Comparison of ENCODE assay signal across 8 cellular contexts in the genomic region with DNA sequence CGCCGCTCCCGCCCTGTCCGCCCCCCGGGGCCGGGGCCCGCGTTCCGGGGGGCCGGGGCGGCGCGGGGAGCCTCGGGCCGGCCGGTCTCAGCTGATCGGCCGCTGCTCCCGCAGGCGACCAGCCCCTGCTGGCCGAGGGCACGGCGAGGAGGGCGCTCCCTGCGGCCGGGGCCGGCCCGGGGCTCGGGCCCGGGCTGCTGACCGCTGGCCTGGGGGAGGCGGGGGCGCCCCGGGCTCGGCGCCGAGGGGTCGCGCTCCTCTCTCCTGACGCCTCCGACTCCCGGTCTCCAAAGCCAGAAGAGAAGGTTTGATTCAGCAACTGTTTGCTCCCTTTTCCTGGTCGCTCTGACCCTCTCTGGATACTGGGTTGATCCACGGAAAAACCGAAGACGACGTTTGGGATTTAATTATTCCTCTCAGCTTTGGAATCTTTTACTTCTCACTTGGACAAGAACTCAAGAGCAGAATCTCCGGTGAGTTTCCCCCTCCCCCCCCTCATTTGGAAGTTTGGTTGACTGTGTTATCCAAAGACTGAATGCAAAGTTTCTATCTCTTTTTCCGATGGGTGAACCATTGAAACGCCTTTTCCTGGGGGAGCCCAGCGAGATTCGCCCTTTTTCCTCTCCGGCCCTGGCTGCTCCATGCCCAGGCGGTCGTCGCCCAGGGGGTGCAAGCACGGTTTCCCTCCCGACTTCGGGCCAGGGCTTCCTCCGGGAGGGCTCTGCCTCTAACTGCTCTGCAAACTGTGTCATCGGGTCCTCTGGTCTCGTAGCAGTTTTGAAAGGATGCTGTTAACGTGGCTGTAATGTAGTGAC. TPM values are rescaled to one million over a fixed set of nuclear protein-coding genes. Genes with fewer than 3 reads are reported as not detected.
DNase-seq lines count a peak whose midpoint lies in the region; ATAC-seq, FAIRE-seq and TF ChIP-seq lines count a peak whose summit lies in the region.

No MANE protein-coding gene starts in this region.

- H2AFZ ChIP-seq in MM.1S (ENCODE audit: low read length), result 0 out of 2 replicates have a peak overlapping the region, but pooled peaks have one; percentile 40

- H3K4me2 ChIP-seq in MM.1S (ENCODE audit: low read depth, low read length), result peak overlapping the region; percentile 64

- no peak for FAIRE-seq in pancreas (lab: Jason Lieb, UNC)

- no peaks in the 10 kb centered on the region for H3K36me3 Mint-ChIP-seq in glutamatergic neuron (ENCODE audit: unreplicated experiment)

- H3K27me3 Mint-ChIP-seq in glutamatergic neuron (ENCODE audit: unreplicated experiment), result peaks cover 7% of the 10 kb centered on the region

- H3K4me1 ChIP-seq in MM.1S (ENCODE audit: low read length), result peaks cover 13% of the 10 kb centered on the region
- peaks cover 4 to 14% (median 5%) of the 10 kb centered on the region in 3 donors for H3K4me1 ChIP-seq in pancreas

- WGBS in pancreas, 2 donors, result 0% methylated on average over 41 to 63 of the region's 63 CpGs

- H3K9me3 ChIP-seq in MM.1S (replicated peaks; ENCODE audit: insufficient read depth, low read length) (no peaks in the 10 kb centered on the region), pancreas (no peaks in the 10 kb centered on the region)

- H3K27me3 ChIP-seq in MM.1S (replicated peaks; ENCODE audit: insufficient read depth, low read length) (no peaks in the 10 kb centered on the region), pancreas (no peaks in the 10 kb centered on the region)

- peak overlapping the region; percentile 89 for H3K27ac Mint-ChIP-seq in glutamatergic neuron (ENCODE audit: unreplicated experiment)

- 0 out of 2 replicates have a peak, but pooled peaks cover 4% of the 10 kb centered on the region for H4K20me1 ChIP-seq in MM.1S (ENCODE audit: insufficient read depth, low read length)

- no peaks in the 10 kb centered on the region for H3K9me2 ChIP-seq in MM.1S (replicated peaks; ENCODE audit: insufficient read depth, low read length)

- H3K79me2 ChIP-seq in MM.1S (ENCODE audit: low read length), result peaks cover 54% of the 10 kb centered on the region

- peaks cover 7% of the 10 kb centered on the region for H3K9me3 Mint-ChIP-seq in glutamatergic neuron (ENCODE audit: unreplicated experiment)

- DNase-seq in NCI-H1105 treated with DMSO at 0.1 percent for 48 hours (lab: John Stamatoyannopoulos, UW) (peak; percentile 11), NCI-H1105 (lab: John Stamatoyannopoulos, UW) (no peak), MM.1S (peak; percentile 29), glutamatergic neuron (peak; percentile 61), pancreas (peak; percentile 16 to 75 (median 44)), LoVo (ENCODE audit: low spot score) (no peak)
- DNase-seq in activated T-helper 9 cell treated with anti-CD3 and anti-CD28 coated beads, Interleukin-2, amount 50 U/mL, for 16 hours (ENCODE audit: low read depth), result peak; percentile 3

- H3K36me3 ChIP-seq in MM.1S (replicated peaks; ENCODE audit: insufficient read depth, low read length), result no peaks in the 10 kb centered on the region
- no peaks in the 10 kb centered on the region for H3K36me3 ChIP-seq in pancreas

- peaks cover 5% of the 10 kb centered on the region for H3K4me1 Mint-ChIP-seq in glutamatergic neuron (ENCODE audit: low read depth, unreplicated experiment)

- TF ChIP-seq CTCF in MM.1S (IDR thresholded peaks at IDR 0.05; ENCODE audit: low read length) (no peak), glutamatergic neuron (IDR thresholded peaks at IDR 0.05; ENCODE audit: partially characterized antibody, unreplicated experiment) (no peak), pancreas (IDR thresholded peaks at IDR 0.05) (no peak)

- H3K4me3 Mint-ChIP-seq in glutamatergic neuron (ENCODE audit: unreplicated experiment), result peak overlapping the region; percentile 95

- H3K4me3 ChIP-seq in MM.1S (ENCODE audit: low read length) (peak overlapping the region; percentile 97), pancreas (peak overlapping the region; percentile 77 to 95 (median 86))

- H3K9ac ChIP-seq in MM.1S (ENCODE audit: low read length), result peak overlapping the region; percentile 91

- peaks cover 34% of the 10 kb centered on the region for H3F3A ChIP-seq in MM.1S (ENCODE audit: insufficient read depth, low read length)

- ATAC-seq in GM21825 (IDR thresholded peaks at IDR 0.05; ENCODE audit: unreplicated experiment), result peak; percentile 7
- peak in 2 of 4 donors; percentile 9 to 28 for ATAC-seq in pancreas

- peak overlapping the region; percentile 71 for H3K27ac ChIP-seq in MM.1S (ENCODE audit: low read length)
- peak overlapping the region; percentile 92 to 96 (median 93) for H3K27ac ChIP-seq in pancreas

- intact Hi-C loops in pancreas (cut with DNase I), result no loop called here

RNA-seq across cellular contexts. Expression of a gene that starts 0.7 kb away (rescaled TPM):
- total RNA-seq in glutamatergic neuron (ENCODE audit: unreplicated experiment), result 71.0 TPM
- total RNA-seq in pancreas, result 10 to 100 TPM; 17.2 to 39.1 (median 23.1) TPM
- 10 to 100 TPM; 19.2 to 22.6 TPM for polyA plus RNA-seq in pancreas

Comparison
In these comparisons a context has a peak if more than half of its experiments do, and no peak if none do; other contexts are left out.
1. DNase-seq: peak in NCI-H1105 treated with DMSO at 0.1 percent for 48 hours (single experiment), MM.1S (single experiment), activated T-helper 9 cell treated with anti-CD3 and anti-CD28 coated beads, Interleukin-2, amount 50 U/mL, for 16 hours (single experiment), glutamatergic neuron (single experiment) and pancreas (6 of 6); none in NCI-H1105 (single experiment) and LoVo (single experiment).